16 cellular contexts compared by ENCODE assay signal in genomic region chr17:74820037-74820436, GRCh38. TPM values are rescaled to one million over a fixed set of nuclear protein-coding genes. Genes with fewer than 3 reads are reported as not detected.
DNase-seq lines count a peak whose midpoint lies in the region; ATAC-seq and TF ChIP-seq lines count a peak whose summit lies in the region.
"Had no signal": no experiment of that assay in that cellular context is flagged by ENCODE, and none has a peak within 500 bp of the region (broad histone marks: within the 10 kb centered on the region; RNA-seq: fewer than 3 reads in every experiment).

No MANE protein-coding gene starts in this region.

- H3K4me1 Mint-ChIP-seq in nephron progenitor cell: peaks cover 96% of the 10 kb centered on the region

- H3K27me3 ChIP-seq in BLaER1 (no peaks in the 10 kb centered on the region), thyroid gland (no peaks in the 10 kb centered on the region)

- DNase-seq in caudate nucleus (lab: John Stamatoyannopoulos, UW): no peak
- peak; percentile 43 for DNase-seq in nephron progenitor cell
- DNase-seq in thyroid gland: peak; percentile 68 to 69
- DNase-seq in central memory CD4-positive, alpha-beta T cell: no peak
- DNase-seq: 8988T; Caco-2; CD4-positive, alpha-beta T cell; HFFc6 had no signal

- H3K36me3 ChIP-seq in BLaER1 (peaks cover 7% of the 10 kb centered on the region; the same call in 1 of the 2 replicates), thyroid gland (no peaks in the 10 kb centered on the region)

- peak overlapping the region; percentile 85 for H3K4me2 ChIP-seq in BLaER1
- H3K4me2 ChIP-seq: GM23338 had no signal

- no peaks in the 10 kb centered on the region for H3K9me3 Mint-ChIP-seq in nephron progenitor cell
- H3K9me3 Mint-ChIP-seq: CD4-positive, alpha-beta T cell; GM23338; HFFc6; IgD-negative memory B cell had no signal

- H3K4me3 Mint-ChIP-seq in nephron progenitor cell: peak overlapping the region; percentile 65
- H3K4me3 Mint-ChIP-seq: B cell; CD4-positive, alpha-beta T cell; GM23338; HFFc6; IgD-negative memory B cell had no signal

- H3K9me3 ChIP-seq in BLaER1: no peaks in the 10 kb centered on the region
- no peaks in the 10 kb centered on the region for H3K9me3 ChIP-seq in thyroid gland
- H3K9me3 ChIP-seq: Caco-2 had no signal

- H3K4me1 ChIP-seq in BLaER1 (peaks cover 94% of the 10 kb centered on the region), thyroid gland (peaks cover 41 to 68% of the 10 kb centered on the region in 2 donors)
- H3K4me1 ChIP-seq: Caco-2 had no signal

- no peak for TF ChIP-seq POLR2A in thyroid gland (IDR thresholded peaks at IDR 0.05)

- no peak for TF ChIP-seq CTCF in nephron progenitor cell (IDR thresholded peaks at IDR 0.05)
- TF ChIP-seq CTCF in thyroid gland (IDR thresholded peaks at IDR 0.05): no peak

- intact Hi-C loops in thyroid gland (cut with DNase I): no loop called here

- ATAC-seq in GM21737 (IDR thresholded peaks at IDR 0.05; ENCODE audit: unreplicated experiment) (no peak), HG03457 (IDR thresholded peaks at IDR 0.05; ENCODE audit: unreplicated experiment) (no peak)
- ATAC-seq: GM23338, HCT116 had no signal

- H3K36me3 Mint-ChIP-seq in nephron progenitor cell (ENCODE audit: low read depth): peaks cover 2% of the 10 kb centered on the region

- peak overlapping the region; percentile 95 for H3K27ac Mint-ChIP-seq in nephron progenitor cell
- H3K27ac Mint-ChIP-seq: B cell; CD4-positive, alpha-beta T cell; GM23338; HFFc6 had no signal

- 53 to 82% methylated on average over 5 to 10 of the region's 10 CpGs for WGBS in thyroid gland, 2 donors

- H3K27me3 Mint-ChIP-seq in nephron progenitor cell (ENCODE audit: low read depth, poor library complexity): peaks cover 4% of the 10 kb centered on the region
- H3K27me3 Mint-ChIP-seq: B cell; CD4-positive, alpha-beta T cell; IgD-negative memory B cell had no signal

- no peaks in the 10 kb centered on the region for H4K20me1 ChIP-seq in BLaER1

- no peak overlapping the region for H3K4me3 ChIP-seq in BLaER1
- H3K4me3 ChIP-seq in thyroid gland (replicated peaks in 1 of 3): no peak overlapping the region
- H3K4me3 ChIP-seq: GM23338 had no signal

- H3K27ac ChIP-seq in BLaER1: peak overlapping the region; percentile 70
- H3K27ac ChIP-seq in caudate nucleus (ENCODE audit: low read depth, low read length): peak overlapping the region; percentile 36
- no peak overlapping the region for H3K27ac ChIP-seq in thyroid gland
- H3K27ac ChIP-seq: C4-2B had no signal

- peak overlapping the region; percentile 13; the same call in 1 of the 2 replicates for H3K9ac ChIP-seq in BLaER1

RNA-seq across cellular contexts. Expression of gene GRIN2C, which starts 39.6 kb away (rescaled TPM):
- total RNA-seq in thyroid gland: 100 to 1,000 TPM in 2 of 4 donors, 10 to 100 TPM in 2; 63.4 to 120 (median 94.0) TPM
- total RNA-seq: B cell; CD4-positive, alpha-beta T cell had no signal

RNA-seq across cellular contexts. Expression of gene NAT9, which starts 43.9 kb away (rescaled TPM):
- total RNA-seq in thyroid gland: 10 to 100 TPM; 33.1 to 46.5 (median 41.4) TPM

RNA-seq across cellular contexts. Expression of gene FDXR, which starts 52.8 kb away (rescaled TPM):
- 10 to 100 TPM in 2 of 4 donors, 1 to 10 TPM in 2; 5.9 to 18.6 (median 10.2) TPM for total RNA-seq in thyroid gland

Comparison
In these comparisons a context has a peak if more than half of its experiments do, and no peak if none do; other contexts are left out.
1. H3K27ac ChIP-seq: peak in BLaER1 (single experiment) and caudate nucleus (single experiment); none in thyroid gland (0 of 3).
2. DNase-seq: peak in nephron progenitor cell (single experiment) and thyroid gland (2 of 2); none in caudate nucleus (0 of 61) and central memory CD4-positive, alpha-beta T cell (single experiment).